8 cellular contexts compared by ENCODE assay signal in genomic region chr1:10398734-10399486, GRCh38. TPM values are rescaled to one million over a fixed set of nuclear protein-coding genes. Genes with fewer than 3 reads are reported as not detected.
DNase-seq lines count a peak whose midpoint lies in the region; ATAC-seq lines count a peak whose summit lies in the region.

Gene PGD (plus strand): TSS chr1:10399064. CDS start chr1:10399118, 54 bp downstream.

- peaks cover 12 to 18% (median 13%) of the 10 kb centered on the region in 3 donors for H3K4me1 Mint-ChIP-seq in IgD-negative memory B cell

- ATAC-seq in GM21529 (IDR thresholded peaks at IDR 0.05; ENCODE audit: unreplicated experiment) = peak; percentile 95

- H3K27ac Mint-ChIP-seq in IgD-negative memory B cell = peak within 1 kb of the TSS; percentile 76 to 95 (median 79)

- DNase-seq in DMS 273 treated with DMSO at 0.1 percent for 48 hours (lab: John Stamatoyannopoulos, UW) (peak; percentile 94), OCI-M2 (lab: John Stamatoyannopoulos, UW; ENCODE audit: unreplicated experiment) (peak; percentile 84), activated T-cell treated with anti-CD3 and anti-CD28 coated beads for 48 hours (ENCODE audit: low read depth) (peak; percentile 98), epithelial cell of prostate (ENCODE audit: low read depth, low spot score) (peak; percentile 75), mucosa of gallbladder (ENCODE audit: low spot score) (peak; percentile 99)
- peak; percentile 92 to 97 for DNase-seq in stimulated activated CD8-positive, alpha-beta memory T cell treated with anti-CD3 and anti-CD28 coated beads, Interleukin-4, amount 100 ng/mL, for 4 hours (ENCODE audit: low read depth in 2 of 2, low spot score in 1 of 2)

- peak within 1 kb of the TSS; percentile 81 for H3K27ac ChIP-seq in epithelial cell of prostate

- no peaks in the 10 kb centered on the region for H3K27me3 Mint-ChIP-seq in IgD-negative memory B cell

- peaks cover 4% of the 10 kb centered on the region for H3K36me3 Mint-ChIP-seq in IgD-negative memory B cell

- peaks cover 0 to 5% (median 0%) of the 10 kb centered on the region in 3 donors for H3K9me3 Mint-ChIP-seq in IgD-negative memory B cell

- H3K4me3 Mint-ChIP-seq in IgD-negative memory B cell = peak within 1 kb of the TSS; percentile 93 to 97 (median 96)

RNA-seq across cellular contexts. Expression of gene PGD, which starts in this region (rescaled TPM):
- polyA plus RNA-seq in IgD-negative memory B cell = 44.8 TPM
- 165 TPM for total RNA-seq in mucosa of gallbladder

Comparison
In these comparisons a context has a peak if more than half of its experiments do, and no peak if none do; other contexts are left out.
1. Peak in every context shown above with its lines: DNase-seq, ATAC-seq and H3K27ac ChIP-seq.